Comparison of ENCODE assay signal across 25 cellular contexts in genomic region chr1:112893288-112894009, GRCh38.
"Had no signal": no experiment of that assay in that cellular context is flagged by ENCODE, and none has a peak within 500 bp of the region (broad histone marks: within the 10 kb centered on the region; RNA-seq: fewer than 3 reads in every experiment).

No MANE protein-coding gene starts in this region.

- H3K36me3 ChIP-seq: colonic mucosa, gastroesophageal sphincter, heart right ventricle, left lung, ovary, sigmoid colon, stomach, thyroid gland had no signal

- H3K4me1 ChIP-seq: colonic mucosa, foreskin keratinocyte, gastroesophageal sphincter, heart right ventricle, left lung, psoas muscle, sigmoid colon, stomach, thyroid gland had no signal

- H3K4me1 Mint-ChIP-seq: naive thymus-derived CD8-positive, alpha-beta T cell; nephron progenitor cell; stimulated activated effector memory CD8-positive, alpha-beta T cell treated with anti-CD3 and anti-CD28 coated beads, Interleukin-12 subunit alpha, Interleukin-12 subunit beta, amount 100 ng/mL, for 72 hours had no signal

- H3K27me3 ChIP-seq: colonic mucosa, foreskin keratinocyte, gastroesophageal sphincter, heart right ventricle, left lung, ovary, sigmoid colon, stomach, thyroid gland had no signal

- DNase-seq: colonic mucosa; effector CD8-positive, alpha-beta T cell; foreskin keratinocyte; glutamatergic neuron; heart right ventricle; hippocampal formation; left cardiac atrium; left lung; naive thymus-derived CD8-positive, alpha-beta T cell; nephron progenitor cell; nucleus accumbens; ovary; psoas muscle; right cardiac atrium; sigmoid colon; stimulated activated CD4-positive, alpha-beta T cell treated with anti-CD3 and anti-CD28 coated beads, Interleukin-2, amount 100 ng/mL, for 24 hours; stimulated activated CD4-positive, alpha-beta T cell treated with anti-CD3 and anti-CD28 coated beads, Interleukin-4, amount 100 ng/mL, for 24 hours; stimulated activated naive CD4-positive, alpha-beta T cell treated with Interleukin-2 at 50 U/mL for 16 hours; stomach; thyroid gland; trophoblast cell had no signal

- H3K9me3 ChIP-seq: colonic mucosa, thyroid gland had no signal

- FAIRE-seq: islet of Langerhans had no signal

- H3K9me3 Mint-ChIP-seq: stimulated activated effector memory CD8-positive, alpha-beta T cell treated with anti-CD3 and anti-CD28 coated beads, Interleukin-12 subunit alpha, Interleukin-12 subunit beta, amount 100 ng/mL, for 72 hours had no signal

- H3K4me3 ChIP-seq: colonic mucosa, gastroesophageal sphincter, heart right ventricle, left lung, ovary, psoas muscle, sigmoid colon, stomach, thyroid gland had no signal

- H3K27ac ChIP-seq: colonic mucosa, foreskin keratinocyte, gastroesophageal sphincter, heart right ventricle, left lung, ovary, psoas muscle, sigmoid colon, stomach, thyroid gland had no signal

- H3K27ac Mint-ChIP-seq: dendritic cell treated with granulocyte-macrophage colony-stimulating factor and Interleukin-4, amounts not matched to agents 40 ng/mL and 50 ng/mL, for 4 days; naive thymus-derived CD8-positive, alpha-beta T cell; nephron progenitor cell; stimulated activated effector memory CD8-positive, alpha-beta T cell treated with anti-CD3 and anti-CD28 coated beads, Interleukin-12 subunit alpha, Interleukin-12 subunit beta, amount 100 ng/mL, for 72 hours had no signal

- H3K4me3 Mint-ChIP-seq: dendritic cell treated with granulocyte-macrophage colony-stimulating factor and Interleukin-4, amounts not matched to agents 40 ng/mL and 50 ng/mL, for 4 days; naive thymus-derived CD8-positive, alpha-beta T cell; nephron progenitor cell; stimulated activated effector memory CD8-positive, alpha-beta T cell treated with anti-CD3 and anti-CD28 coated beads, Interleukin-12 subunit alpha, Interleukin-12 subunit beta, amount 100 ng/mL, for 72 hours had no signal

- H3K27me3 Mint-ChIP-seq: dendritic cell treated with granulocyte-macrophage colony-stimulating factor and Interleukin-4, amounts not matched to agents 40 ng/mL and 50 ng/mL, for 4 days; naive thymus-derived CD8-positive, alpha-beta T cell had no signal

- ATAC-seq: foreskin keratinocyte; gastroesophageal sphincter; heart right ventricle; left cardiac atrium; left lung; naive thymus-derived CD8-positive, alpha-beta T cell; psoas muscle; right cardiac atrium; stimulated activated effector memory CD8-positive, alpha-beta T cell treated with anti-CD3 and anti-CD28 coated beads, Interleukin-12 subunit alpha, Interleukin-12 subunit beta, amount 100 ng/mL, for 72 hours had no signal

- H3K36me3 Mint-ChIP-seq: stimulated activated effector memory CD8-positive, alpha-beta T cell treated with anti-CD3 and anti-CD28 coated beads, Interleukin-12 subunit alpha, Interleukin-12 subunit beta, amount 100 ng/mL, for 72 hours had no signal
